ENCODE assay signal across 1 cellular context in the genomic region with DNA sequence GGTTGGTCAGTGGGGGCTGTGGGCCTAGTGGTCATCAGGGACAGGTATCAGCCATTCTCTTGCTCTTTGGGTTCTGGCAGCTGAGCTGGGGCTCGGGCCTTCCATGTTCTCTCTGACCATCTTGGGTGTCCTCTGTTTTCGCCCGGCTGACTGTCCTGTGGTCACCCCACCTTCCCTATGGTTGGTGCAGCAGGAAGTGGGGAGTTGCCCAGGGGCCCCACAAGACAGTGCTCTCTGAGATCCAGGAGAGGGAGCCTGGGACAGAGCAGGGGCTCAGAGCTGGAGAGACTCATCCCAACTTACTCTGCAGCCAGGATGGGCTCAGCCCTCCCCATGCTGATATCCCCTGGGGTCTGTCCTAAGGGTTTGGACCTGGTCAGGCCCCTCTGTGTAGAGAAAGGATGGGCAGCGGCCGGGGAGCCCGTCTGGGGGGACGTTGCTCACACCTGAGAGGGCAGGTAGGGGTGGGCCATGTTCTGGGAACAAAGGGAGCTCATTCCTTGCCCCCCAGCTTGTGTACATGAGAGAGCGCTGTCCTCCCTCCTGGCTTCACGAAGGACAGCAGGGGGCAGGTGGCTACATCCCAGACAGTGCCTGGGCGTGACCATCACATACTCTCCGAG.
TF ChIP-seq lines count a peak whose summit lies in the region.

No MANE protein-coding gene starts in this region.

TF ChIP-seq in H1, 55 proteins besides CTCF, POLR2A, EP300 and RAD21 (continued from another document):
- TF ChIP-seq POU5F1 (IDR thresholded peaks at IDR 0.05; ENCODE audit: low read depth, low read length), result no peak
- TF ChIP-seq, protein P1, sequence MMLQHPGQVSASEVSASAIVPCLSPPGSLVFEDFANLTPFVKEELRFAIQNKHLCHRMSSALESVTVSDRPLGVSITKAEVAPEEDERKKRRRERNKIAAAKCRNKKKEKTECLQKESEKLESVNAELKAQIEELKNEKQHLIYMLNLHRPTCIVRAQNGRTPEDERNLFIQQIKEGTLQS (IDR thresholded peaks at IDR 0.05; ENCODE audit: insufficient read depth, low read depth, low read length), result no peak
- TF ChIP-seq TCF12 (IDR thresholded peaks at IDR 0.05; ENCODE audit: low read depth, low read length), result no peak
- no peak for TF ChIP-seq EGR1 (IDR thresholded peaks at IDR 0.05; ENCODE audit: borderline replicate concordance, low read depth, low read length)
- no peak for TF ChIP-seq RNF2 (IDR thresholded peaks at IDR 0.05; ENCODE audit: borderline replicate concordance, low read depth, low read length, missing control alignments, poor library complexity, severe bottlenecking)
- no peak for TF ChIP-seq HDAC6 (IDR thresholded peaks at IDR 0.05; ENCODE audit: low read depth, low read length)
- no peak for TF ChIP-seq NANOG (IDR thresholded peaks at IDR 0.05; ENCODE audit: insufficient read depth, low read depth, low read length, poor library complexity, severe bottlenecking)
- no peak for TF ChIP-seq BACH1 (IDR thresholded peaks at IDR 0.05; ENCODE audit: low read length)
TF ChIP-seq in H1: peak in this region for 0.
